9 cellular contexts compared by ENCODE assay signal in the genomic region with DNA sequence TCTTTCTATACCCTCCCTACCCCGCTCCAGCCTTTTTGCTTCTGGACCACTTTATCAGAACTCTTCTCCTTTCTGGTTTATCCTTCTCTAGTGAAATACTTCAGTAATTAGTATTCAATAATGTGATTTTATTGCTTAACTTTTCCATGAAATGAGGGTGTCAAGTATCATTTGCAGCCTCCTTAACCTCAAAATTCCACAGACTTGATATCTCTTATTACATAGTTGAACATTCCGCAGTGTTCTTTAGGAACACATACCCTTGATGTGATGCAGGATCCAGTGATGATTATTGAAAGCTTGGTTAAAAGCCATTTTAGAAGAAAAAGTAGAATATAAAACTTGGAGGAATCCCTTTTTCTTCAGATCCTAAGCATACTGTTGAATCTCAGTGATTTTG.
"Had no signal": no experiment of that assay in that cellular context is flagged by ENCODE, and none has a peak within 500 bp of the region (broad histone marks: within the 10 kb centered on the region; RNA-seq: fewer than 3 reads in every experiment).

No MANE protein-coding gene starts in this region.

- H3K9me3 ChIP-seq: HAP-1 had no signal

- H3K4me3 ChIP-seq: GM23248, HAP-1 had no signal

- H3K36me3 Mint-ChIP-seq: IgD-negative memory B cell had no signal

- H3K36me3 ChIP-seq: HAP-1 had no signal

- H3K27ac ChIP-seq: GM23248, HL-60 had no signal

- H3K4me1 Mint-ChIP-seq: IgD-negative memory B cell had no signal

- H3K4me3 Mint-ChIP-seq: HFFc6, IgD-negative memory B cell had no signal

- H3K9ac ChIP-seq: GM23248 had no signal

- DNase-seq: GM23248, GOT3, H7, HFFc6 had no signal

- ATAC-seq: HCT116, HepG2 had no signal

- H2AFZ ChIP-seq: GM23248 had no signal

- H3K9me3 Mint-ChIP-seq: HFFc6 had no signal

- H3K27me3 Mint-ChIP-seq: IgD-negative memory B cell had no signal

- H3K27ac Mint-ChIP-seq: HFFc6, IgD-negative memory B cell had no signal
